15 cellular contexts compared by ENCODE assay signal in the genomic region with DNA sequence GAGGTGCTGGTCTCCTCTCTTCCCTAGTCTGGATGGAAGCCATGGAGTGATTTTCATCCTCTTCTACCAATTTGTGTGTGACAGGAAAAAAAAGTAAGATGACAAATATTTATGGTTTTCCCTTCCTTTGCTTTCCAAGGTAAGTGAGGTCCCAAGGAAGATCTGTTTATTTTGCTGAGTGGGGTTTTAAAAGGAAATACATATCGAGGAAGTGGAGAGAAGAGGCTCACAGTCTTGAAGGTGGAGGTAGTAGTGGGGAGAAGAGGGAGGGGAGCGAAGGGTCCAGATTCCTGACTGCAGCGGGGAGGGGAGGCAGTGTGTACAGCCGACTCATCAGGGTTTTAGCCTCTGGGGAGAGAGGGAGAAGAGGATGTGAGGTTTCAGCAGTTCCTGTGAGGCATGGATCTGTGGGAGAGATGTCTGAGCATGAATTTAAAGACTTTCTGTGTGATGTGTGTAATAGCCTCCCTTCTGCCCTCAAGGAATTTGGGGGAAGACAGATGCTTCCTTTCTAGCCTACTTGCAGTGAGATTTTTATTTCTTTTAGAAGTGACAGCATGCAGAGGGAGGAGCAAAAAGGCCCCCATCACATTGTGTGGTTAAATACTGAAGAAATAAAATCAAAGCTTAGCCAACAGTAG.
DNase-seq lines count a peak whose midpoint lies in the region; ATAC-seq and TF ChIP-seq lines count a peak whose summit lies in the region.
"Had no signal": no experiment of that assay in that cellular context is flagged by ENCODE, and none has a peak within 500 bp of the region (broad histone marks: within the 10 kb centered on the region; RNA-seq: fewer than 3 reads in every experiment).

No MANE protein-coding gene starts in this region.

- intact Hi-C loops in ascending aorta (cut with DNase I) (loop anchor here (5.0 kb wide), 2 partner anchors 35 to 75 kb away; no protein-coding TSS in a partner anchor), tibial artery (cut with DNase I; ENCODE audit: low total_unique reads) (loop anchor here (10.0 kb wide), 1 partner anchor 67 kb away; no protein-coding TSS in a partner anchor), heart left ventricle (cut with DNase I) (no loop called here)

- TF ChIP-seq CTCF in ascending aorta (IDR thresholded peaks at IDR 0.05): no peak
- no peak for TF ChIP-seq CTCF in tibial artery (IDR thresholded peaks at IDR 0.05)
- no peak for TF ChIP-seq CTCF in heart left ventricle (IDR thresholded peaks at IDR 0.05)

- ATAC-seq in HG02852 (IDR thresholded peaks at IDR 0.05; ENCODE audit: unreplicated experiment) (no peak), GM19397 (IDR thresholded peaks at IDR 0.05; ENCODE audit: unreplicated experiment) (no peak), heart left ventricle (no peak)
- ATAC-seq: activated CD4-positive, CD25-positive, alpha-beta regulatory T cell treated with anti-CD3 and anti-CD28 coated beads, Interleukin-2, amount 50 U/mL, for 24 hours; upper lobe of right lung had no signal

- H3K36me3 ChIP-seq in ascending aorta (peaks cover 0 to 5% of the 10 kb centered on the region in 2 donors), tibial artery (peaks cover 0 to 6% (median 3%) of the 10 kb centered on the region in 3 donors), heart left ventricle (no peaks in the 10 kb centered on the region)
- H3K36me3 ChIP-seq: upper lobe of right lung had no signal

- H3K9me3 ChIP-seq in ascending aorta (peaks cover 0 to 6% of the 10 kb centered on the region in 2 donors), tibial artery (no peaks in the 10 kb centered on the region), heart left ventricle (no peaks in the 10 kb centered on the region)
- H3K9me3 ChIP-seq: upper lobe of right lung had no signal

- 66 to 75% (median 71%) methylated on average over 3 to 4 of the region's 4 CpGs for WGBS in heart left ventricle, 4 donors

- DNase-seq in HT1080 (ENCODE audit: low read depth) (peak; percentile 70), ascending aorta (ENCODE audit: low spot score in 2 of 2) (no peak), glomerular visceral epithelial cell (ENCODE audit: extremely low spot score) (peak; percentile 11), tibial artery (no peak), HPDE6-E6E7 (ENCODE audit: extremely low spot score) (no peak), heart left ventricle (no peak)
- DNase-seq: kidney; NCI-H345; Right ventricle myocardium superior; stimulated activated CD4-positive, alpha-beta T cell treated with anti-CD3 and anti-CD28 coated beads, Interleukin-4, amount 100 ng/mL, for 1 hour; upper lobe of right lung had no signal

- peaks cover 12 to 69% of the 10 kb centered on the region in 2 donors for H3K4me1 ChIP-seq in ascending aorta
- peaks cover 0 to 85% (median 38%) of the 10 kb centered on the region in 4 donors for H3K4me1 ChIP-seq in tibial artery
- peaks cover 0 to 31% (median 9%) of the 10 kb centered on the region in 12 donors for H3K4me1 ChIP-seq in heart left ventricle

- no peak for TF ChIP-seq POLR2A in heart left ventricle (IDR thresholded peaks at IDR 0.05)

- no peak overlapping the region for H3K4me3 ChIP-seq in ascending aorta
- no peak overlapping the region for H3K4me3 ChIP-seq in tibial artery
- no peak overlapping the region for H3K4me3 ChIP-seq in heart left ventricle
- H3K4me3 ChIP-seq: upper lobe of right lung had no signal

- H3K27me3 ChIP-seq in ascending aorta: no peaks in the 10 kb centered on the region
- no peaks in the 10 kb centered on the region for H3K27me3 ChIP-seq in tibial artery
- H3K27me3 ChIP-seq in heart left ventricle: no peaks in the 10 kb centered on the region
- H3K27me3 ChIP-seq: upper lobe of right lung had no signal

- H3K27ac ChIP-seq in ascending aorta (peak overlapping the region; percentile 70 to 77), tibial artery (peak overlapping the region; percentile 23 to 46), heart left ventricle (peak overlapping the region in 1 of 12 donors; percentile 40)
- H3K27ac ChIP-seq: HL-60, upper lobe of right lung had no signal

Comparison
In these comparisons a context has a peak if more than half of its experiments do, and no peak if none do; other contexts are left out.
1. DNase-seq: peak in HT1080 (single experiment) and glomerular visceral epithelial cell (single experiment); none in ascending aorta (0 of 2), tibial artery (0 of 2), HPDE6-E6E7 (single experiment) and heart left ventricle (0 of 5).
2. intact Hi-C loops: an anchor here in ascending aorta (5.0 kb wide) and tibial artery (10.0 kb wide); none called in heart left ventricle.